12 cellular contexts compared by ENCODE assay signal in genomic region chr4:6568689-6569332, GRCh38. TPM values are rescaled to one million over a fixed set of nuclear protein-coding genes. Genes with fewer than 3 reads are reported as not detected.
DNase-seq lines count a peak whose midpoint lies in the region; ATAC-seq and TF ChIP-seq lines count a peak whose summit lies in the region.
"Had no signal": no experiment of that assay in that cellular context is flagged by ENCODE, and none has a peak within 500 bp of the region (broad histone marks: within the 10 kb centered on the region; RNA-seq: fewer than 3 reads in every experiment).

No MANE protein-coding gene starts in this region.

- peak; percentile 56 for DNase-seq in AG08396 (ENCODE audit: low spot score)
- DNase-seq in Kasumi-1 (lab: John Stamatoyannopoulos, UW) = peak; percentile 13 to 30
- DNase-seq in SW 1271 (lab: John Stamatoyannopoulos, UW) = peak; percentile 64 to 74
- DNase-seq in foreskin fibroblast = peak; percentile 70 to 78
- DNase-seq in aorta = no peak
- DNase-seq in NCI-H1694 (lab: John Stamatoyannopoulos, UW) = no peak
- DNase-seq: activated CD4-positive, alpha-beta T cell treated with anti-CD3 and anti-CD28 coated beads for 36 hours; NCI-H146 had no signal

- intact Hi-C loops in aorta (cut with DNase I) = no loop called here

- no peaks in the 10 kb centered on the region for H3K9me3 ChIP-seq in aorta (ENCODE audit: control insufficient read depth, low read length)

- H3K27me3 ChIP-seq in aorta (ENCODE audit: control insufficient read depth in 1 of 2, insufficient read depth in 2 of 2, low read length in 1 of 2) = no peaks in the 10 kb centered on the region

- H3K36me3 ChIP-seq in aorta (ENCODE audit: control insufficient read depth in 1 of 2, insufficient read depth in 2 of 2, low read length in 1 of 2) = no peaks in the 10 kb centered on the region

- no peak for ATAC-seq in GM18870 (IDR thresholded peaks at IDR 0.05; ENCODE audit: unreplicated experiment)
- no peak for ATAC-seq in aorta (ENCODE audit: low FRiP score)
- ATAC-seq in HG03520 (IDR thresholded peaks at IDR 0.05; ENCODE audit: unreplicated experiment) = no peak
- ATAC-seq: activated CD4-positive, alpha-beta T cell treated with anti-CD3 and anti-CD28 coated beads for 36 hours had no signal

- no peaks in the 10 kb centered on the region for H3K4me1 ChIP-seq in aorta (ENCODE audit: control insufficient read depth in 1 of 2, insufficient read depth in 2 of 2, low read length in 2 of 2)

- TF ChIP-seq CTCF in foreskin fibroblast (IDR thresholded peaks at IDR 0.05; ENCODE audit: low read depth, low read length) = no peak

- no peak overlapping the region for H3K27ac ChIP-seq in aorta (ENCODE audit: low read depth in 1 of 2, low read length in 2 of 2)
- H3K27ac ChIP-seq: C4-2B had no signal

- no peak overlapping the region for H3K4me3 ChIP-seq in foreskin fibroblast (ENCODE audit: low read depth in 1 of 2, low read length in 2 of 2)
- no peak overlapping the region for H3K4me3 ChIP-seq in aorta (ENCODE audit: low read length in 2 of 2)
- H3K4me3 ChIP-seq: smooth muscle cell had no signal

- 76 to 81% methylated on average over 13 of the region's 13 CpGs for WGBS in aorta, 2 donors

RNA-seq across cellular contexts. Expression of gene MAN2B2, which starts 6.2 kb away (rescaled TPM):
- 10 to 100 TPM; 44.8 to 58.0 TPM for total RNA-seq in aorta
- 10 to 100 TPM; 13.1 to 40.3 TPM for polyA plus RNA-seq in aorta

Comparison
In these comparisons a context has a peak if more than half of its experiments do, and no peak if none do; other contexts are left out.
1. DNase-seq: peak in AG08396 (single experiment), Kasumi-1 (2 of 2), SW 1271 (2 of 2) and foreskin fibroblast (2 of 2); none in aorta (0 of 2) and NCI-H1694 (single experiment).